ENCODE assay signal across 29 cellular contexts in the genomic region with DNA sequence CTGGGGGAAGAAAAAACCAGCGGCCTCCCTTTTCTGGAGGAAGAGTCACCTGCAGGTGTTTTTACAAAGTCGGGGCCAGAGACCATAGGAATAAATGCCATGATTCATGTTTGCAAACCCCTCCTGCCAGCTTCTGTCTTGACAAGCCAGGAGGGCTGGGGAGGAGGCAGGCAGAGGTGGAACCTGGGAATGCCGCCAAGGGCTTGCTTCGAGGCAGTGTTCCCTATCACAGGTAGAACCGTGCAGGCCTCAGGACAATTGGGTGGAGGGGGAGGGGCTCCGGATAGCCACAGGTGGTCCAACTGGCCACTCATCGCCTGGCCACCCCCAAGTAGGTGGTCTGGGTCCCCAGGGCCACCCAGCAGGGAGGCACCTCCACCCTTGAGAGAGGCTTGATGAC. TPM values are rescaled to one million over a fixed set of nuclear protein-coding genes. Genes with fewer than 3 reads are reported as not detected.
DNase-seq lines count a peak whose midpoint lies in the region; ATAC-seq and TF ChIP-seq lines count a peak whose summit lies in the region.
"Had no signal": no experiment of that assay in that cellular context is flagged by ENCODE, and none has a peak within 500 bp of the region (broad histone marks: within the 10 kb centered on the region; RNA-seq: fewer than 3 reads in every experiment).

No MANE protein-coding gene starts in this region.

- peak overlapping the region; percentile 46; the same call in 1 of the 2 replicates for H3K9ac ChIP-seq in BLaER1
- H3K9ac ChIP-seq: SK-N-SH had no signal

- no peak for ATAC-seq in psoas muscle
- no peak for ATAC-seq in SK-N-SH treated with all-trans-retinoic acid at 6 μM for 48 hours
- ATAC-seq: activated T-cell treated with anti-CD3 and anti-CD28 coated beads, Interleukin-2, amount 50 U/mL, for 4 hours; gastrocnemius medialis; left lobe of liver; stimulated activated memory B cell treated with anti-CD40 and anti-IgM and Interleukin-4, amounts not matched to agents 10 μg/mL and 1 μg/mL and 100 μg/mL, for 72 hours had no signal

- DNase-seq in LNCaP clone FGC (ENCODE audit: low read depth) (peak; percentile 7), NCI-H69 (lab: John Stamatoyannopoulos, UW) (peak; percentile 94), epithelial cell of esophagus (ENCODE audit: low read depth) (peak; percentile 79), psoas muscle (no peak), RPMI8226 (no peak)
- DNase-seq in NK-92 treated with Interleukin-12 subunit alpha and Interleukin-12 subunit beta, amount 100 ng/mL, for 24 hours (lab: John Stamatoyannopoulos, UW) = no peak
- DNase-seq: activated CD4-positive, alpha-beta T cell treated with anti-CD3 and anti-CD28 coated beads for 4 hours; activated naive CD4-positive, alpha-beta T cell treated with Interleukin-2 at 50 U/mL for 16 hours; activated T-cell treated with anti-CD3 and anti-CD28 coated beads, Interleukin-2, amount 50 U/mL, for 4 hours; C1 segment of cervical spinal cord; effector memory CD4-positive, alpha-beta T cell; esophagus squamous epithelium; gastrocnemius medialis; H9; IMR-90; naive thymus-derived CD4-positive, alpha-beta T cell; NCI-H1417 treated with DMSO at 0.1 percent for 48 hours; NCI-H226; SK-N-SH; stimulated activated CD4-positive, alpha-beta T cell treated with anti-CD3 and anti-CD28 coated beads, Interleukin-2, amount 100 ng/mL, for 48 hours; T-helper 2 cell had no signal

- no peak for TF ChIP-seq CTCF in LNCaP clone FGC (IDR thresholded peaks at IDR 0.05; ENCODE audit: control insufficient read depth, extremely low read depth, insufficient read depth)
- no peak for TF ChIP-seq CTCF in epithelial cell of esophagus (IDR thresholded peaks at IDR 0.05; ENCODE audit: insufficient read depth, low read depth, low read length, missing control alignments)
- no peak for TF ChIP-seq CTCF in psoas muscle (IDR thresholded peaks at IDR 0.05)

- H3K27ac ChIP-seq in BLaER1 (no peak overlapping the region), psoas muscle (no peak overlapping the region)
- H3K27ac ChIP-seq: esophagus squamous epithelium, suprapubic skin had no signal

- peaks cover 97% of the 10 kb centered on the region for H3K4me1 ChIP-seq in BLaER1
- no peaks in the 10 kb centered on the region for H3K4me1 ChIP-seq in psoas muscle

- H3K4me3 ChIP-seq in BLaER1 (peak overlapping the region; percentile 17; the same call in 1 of the 2 replicates), LNCaP clone FGC (ENCODE audit: low read depth, low read length) (no peak overlapping the region), epithelial cell of esophagus (ENCODE audit: low read length) (no peak overlapping the region), psoas muscle (no peak overlapping the region)
- H3K4me3 ChIP-seq: esophagus squamous epithelium, gastrocnemius medialis, hepatocyte, suprapubic skin had no signal

- H3K36me3 ChIP-seq in BLaER1 = no peaks in the 10 kb centered on the region
- no peaks in the 10 kb centered on the region for H3K36me3 ChIP-seq in psoas muscle (ENCODE audit: insufficient read depth in 1 of 2, low read depth in 1 of 2)
- H3K36me3 ChIP-seq: esophagus squamous epithelium, gastrocnemius medialis, suprapubic skin had no signal

- intact Hi-C loops in psoas muscle (cut with DNase I) = no loop called here

- H3K9me3 ChIP-seq in BLaER1 (peaks cover 7% of the 10 kb centered on the region; the same call in 1 of the 2 replicates), psoas muscle (no peaks in the 10 kb centered on the region)
- H3K9me3 ChIP-seq: esophagus squamous epithelium, gastrocnemius medialis, SK-N-SH, suprapubic skin had no signal

- WGBS in psoas muscle, 3 donors = 66 to 88% (median 71%) methylated on average over 7 of the region's 7 CpGs

- H3K27me3 ChIP-seq in BLaER1 (peaks cover 44% of the 10 kb centered on the region), psoas muscle (ENCODE audit: insufficient read depth in 3 of 3, low read length in 2 of 3) (peaks cover 0 to 56% (median 16%) of the 10 kb centered on the region in 3 donors)
- H3K27me3 ChIP-seq: hepatocyte had no signal

- peaks cover 45% of the 10 kb centered on the region for H4K20me1 ChIP-seq in BLaER1

- H3K4me2 ChIP-seq in BLaER1 = peak overlapping the region; percentile 96
- H3K4me2 ChIP-seq: hepatocyte, SK-N-SH had no signal

TF ChIP-seq in SK-N-SH treated with all-trans-retinoic acid at 6 μM for 48 hours, 23 proteins besides CTCF, POLR2A, EP300 and RAD21:
- TF ChIP-seq ZFP30 (CRISPR knock-in tag; IDR thresholded peaks at IDR 0.05) (no peak), RARB (CRISPR knock-in tag; IDR thresholded peaks at IDR 0.05) (no peak), ESRRG (CRISPR knock-in tag; IDR thresholded peaks at IDR 0.05) (no peak), GLIS3 (CRISPR knock-in tag; IDR thresholded peaks at IDR 0.05) (no peak), ZNF565 (CRISPR knock-in tag; conservative IDR thresholded peaks at IDR 0.05; ENCODE audit: low read depth) (no peak), ZNF8 (CRISPR knock-in tag; IDR thresholded peaks at IDR 0.05) (no peak), CSDC2 (CRISPR knock-in tag; IDR thresholded peaks at IDR 0.05) (no peak), ZC3H10 (CRISPR knock-in tag; IDR thresholded peaks at IDR 0.05) (no peak), ZNF70 (CRISPR knock-in tag; IDR thresholded peaks at IDR 0.05) (no peak), BACH2 (CRISPR knock-in tag; IDR thresholded peaks at IDR 0.05; ENCODE audit: borderline replicate concordance) (no peak), TOX (CRISPR knock-in tag; IDR thresholded peaks at IDR 0.05; ENCODE audit: borderline replicate concordance) (no peak), TCF4 (CRISPR knock-in tag; IDR thresholded peaks at IDR 0.05; ENCODE audit: borderline replicate concordance) (no peak), ARNTL (CRISPR knock-in tag; IDR thresholded peaks at IDR 0.05; ENCODE audit: borderline replicate concordance, low read depth) (no peak), ISL1 (CRISPR knock-in tag; IDR thresholded peaks at IDR 0.05) (no peak), PPARA (CRISPR knock-in tag; IDR thresholded peaks at IDR 0.05; ENCODE audit: borderline replicate concordance) (no peak)
- TF ChIP-seq, protein P1, sequence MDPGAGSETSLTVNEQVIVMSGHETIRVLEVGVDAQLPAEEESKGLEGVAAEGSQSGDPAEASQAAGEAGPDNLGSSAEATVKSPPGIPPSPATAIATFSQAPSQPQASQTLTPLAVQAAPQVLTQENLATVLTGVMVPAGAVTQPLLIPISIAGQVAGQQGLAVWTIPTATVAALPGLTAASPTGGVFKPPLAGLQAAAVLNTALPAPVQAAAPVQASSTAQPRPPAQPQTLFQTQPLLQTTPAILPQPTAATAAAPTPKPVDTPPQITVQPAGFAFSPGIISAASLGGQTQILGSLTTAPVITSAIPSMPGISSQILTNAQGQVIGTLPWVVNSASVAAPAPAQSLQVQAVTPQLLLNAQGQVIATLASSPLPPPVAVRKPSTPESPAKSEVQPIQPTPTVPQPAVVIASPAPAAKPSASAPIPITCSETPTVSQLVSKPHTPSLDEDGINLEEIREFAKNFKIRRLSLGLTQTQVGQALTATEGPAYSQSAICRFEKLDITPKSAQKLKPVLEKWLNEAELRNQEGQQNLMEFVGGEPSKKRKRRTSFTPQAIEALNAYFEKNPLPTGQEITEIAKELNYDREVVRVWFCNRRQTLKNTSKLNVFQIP (CRISPR knock-in tag; IDR thresholded peaks at IDR 0.05; ENCODE audit: borderline replicate concordance, low read depth) = no peak
- TF ChIP-seq, protein P2, sequence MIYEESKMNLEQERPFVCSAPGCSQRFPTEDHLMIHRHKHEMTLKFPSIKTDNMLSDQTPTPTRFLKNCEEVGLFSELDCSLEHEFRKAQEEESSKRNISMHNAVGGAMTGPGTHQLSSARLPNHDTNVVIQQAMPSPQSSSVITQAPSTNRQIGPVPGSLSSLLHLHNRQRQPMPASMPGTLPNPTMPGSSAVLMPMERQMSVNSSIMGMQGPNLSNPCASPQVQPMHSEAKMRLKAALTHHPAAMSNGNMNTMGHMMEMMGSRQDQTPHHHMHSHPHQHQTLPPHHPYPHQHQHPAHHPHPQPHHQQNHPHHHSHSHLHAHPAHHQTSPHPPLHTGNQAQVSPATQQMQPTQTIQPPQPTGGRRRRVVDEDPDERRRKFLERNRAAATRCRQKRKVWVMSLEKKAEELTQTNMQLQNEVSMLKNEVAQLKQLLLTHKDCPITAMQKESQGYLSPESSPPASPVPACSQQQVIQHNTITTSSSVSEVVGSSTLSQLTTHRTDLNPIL (CRISPR knock-in tag; IDR thresholded peaks at IDR 0.05; ENCODE audit: low read depth) = no peak
- TF ChIP-seq, protein P3, sequence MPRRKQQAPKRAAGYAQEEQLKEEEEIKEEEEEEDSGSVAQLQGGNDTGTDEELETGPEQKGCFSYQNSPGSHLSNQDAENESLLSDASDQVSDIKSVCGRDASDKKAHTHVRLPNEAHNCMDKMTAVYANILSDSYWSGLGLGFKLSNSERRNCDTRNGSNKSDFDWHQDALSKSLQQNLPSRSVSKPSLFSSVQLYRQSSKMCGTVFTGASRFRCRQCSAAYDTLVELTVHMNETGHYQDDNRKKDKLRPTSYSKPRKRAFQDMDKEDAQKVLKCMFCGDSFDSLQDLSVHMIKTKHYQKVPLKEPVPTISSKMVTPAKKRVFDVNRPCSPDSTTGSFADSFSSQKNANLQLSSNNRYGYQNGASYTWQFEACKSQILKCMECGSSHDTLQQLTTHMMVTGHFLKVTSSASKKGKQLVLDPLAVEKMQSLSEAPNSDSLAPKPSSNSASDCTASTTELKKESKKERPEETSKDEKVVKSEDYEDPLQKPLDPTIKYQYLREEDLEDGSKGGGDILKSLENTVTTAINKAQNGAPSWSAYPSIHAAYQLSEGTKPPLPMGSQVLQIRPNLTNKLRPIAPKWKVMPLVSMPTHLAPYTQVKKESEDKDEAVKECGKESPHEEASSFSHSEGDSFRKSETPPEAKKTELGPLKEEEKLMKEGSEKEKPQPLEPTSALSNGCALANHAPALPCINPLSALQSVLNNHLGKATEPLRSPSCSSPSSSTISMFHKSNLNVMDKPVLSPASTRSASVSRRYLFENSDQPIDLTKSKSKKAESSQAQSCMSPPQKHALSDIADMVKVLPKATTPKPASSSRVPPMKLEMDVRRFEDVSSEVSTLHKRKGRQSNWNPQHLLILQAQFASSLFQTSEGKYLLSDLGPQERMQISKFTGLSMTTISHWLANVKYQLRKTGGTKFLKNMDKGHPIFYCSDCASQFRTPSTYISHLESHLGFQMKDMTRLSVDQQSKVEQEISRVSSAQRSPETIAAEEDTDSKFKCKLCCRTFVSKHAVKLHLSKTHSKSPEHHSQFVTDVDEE (CRISPR knock-in tag; IDR thresholded peaks at IDR 0.05) = no peak

RNA-seq across cellular contexts. Expression of a gene that starts 14.2 kb away (rescaled TPM):
- 10 to 100 TPM; 12.1 to 39.9 (median 25.3) TPM for total RNA-seq in psoas muscle
- polyA plus RNA-seq in psoas muscle = 10 to 100 TPM in 1 of 3 donors, 1 to 10 TPM in 2; 2.6 to 10.7 (median 9.2) TPM
- total RNA-seq: activated CD8-positive, alpha-beta memory T cell treated with anti-CD3 and anti-CD28 coated beads for 36 hours; esophagus squamous epithelium; naive thymus-derived CD4-positive, alpha-beta T cell; omental fat pad; suprapubic skin had no signal
- polyA plus RNA-seq: naive thymus-derived CD4-positive, alpha-beta T cell had no signal

Comparison
In these comparisons a context has a peak if more than half of its experiments do, and no peak if none do; other contexts are left out.
1. DNase-seq: peak in LNCaP clone FGC (single experiment), NCI-H69 (single experiment) and epithelial cell of esophagus (single experiment); none in psoas muscle (0 of 2), NK-92 treated with Interleukin-12 subunit alpha and Interleukin-12 subunit beta, amount 100 ng/mL, for 24 hours (single experiment) and RPMI8226 (single experiment).